8 cellular contexts compared by ENCODE assay signal in genomic region chr17:17041571-17042380, GRCh38. TPM values are rescaled to one million over a fixed set of nuclear protein-coding genes. Genes with fewer than 3 reads are reported as not detected.
A peak's percentile ranks its signal among the peaks of the same experiment; 100 is the strongest.
DNase-seq lines count a peak whose midpoint lies in the region; ATAC-seq, FAIRE-seq and TF ChIP-seq lines count a peak whose summit lies in the region.

No MANE protein-coding gene starts in this region.

- H3K4me3 Mint-ChIP-seq in Calu3 (ENCODE audit: low read depth, unreplicated experiment): peak overlapping the region; percentile 86

- no peak overlapping the region for H3K9ac ChIP-seq in HUES6 (ENCODE audit: low read length)
- H3K9ac ChIP-seq in NT2/D1 (ENCODE audit: insufficient read length, low read depth): peak overlapping the region; percentile 26
- peak overlapping the region; percentile 50 for H3K9ac ChIP-seq in endothelial cell of umbilical vein (replicated peaks; ENCODE audit: extremely low read depth, insufficient read depth, low read length)

- dilution Hi-C loops in endothelial cell of umbilical vein (cut with MboI; ENCODE audit: extremely low pct_ligation_motif_present, low sequenced_read_pairs): no loop called here

- H3K27me3 ChIP-seq in HUES6 (ENCODE audit: control insufficient read depth, insufficient read depth, low read length) (no peaks in the 10 kb centered on the region), NT2/D1 (ENCODE audit: insufficient read depth, insufficient read length) (peaks cover 10% of the 10 kb centered on the region), endothelial cell of umbilical vein (ENCODE audit: control insufficient read depth in 2 of 2, insufficient read depth in 2 of 2, low read length in 2 of 2) (no peaks in the 10 kb centered on the region)

- peak; percentile 89 for ATAC-seq in GM21515 (IDR thresholded peaks at IDR 0.05; ENCODE audit: unreplicated experiment)

- H3K79me2 ChIP-seq in endothelial cell of umbilical vein (ENCODE audit: control insufficient read depth, insufficient read depth, low read length): peaks cover 42% of the 10 kb centered on the region

- intact Hi-C loops in Calu3 (cut with micrococcal nuclease; ENCODE audit: unreplicated experiment) (no loop called here), endothelial cell of umbilical vein (cut with micrococcal nuclease) (loop anchor here (1.0 to 2.0 kb wide), 2 partner anchors 9 to 33 kb away; no protein-coding TSS in a partner anchor)

- no peaks in the 10 kb centered on the region for H3K9me3 Mint-ChIP-seq in Calu3 (ENCODE audit: low read depth, unreplicated experiment)

- POLR2A ChIA-PET in endothelial cell of umbilical vein (lab: Charles Lee): no interaction called here

- DNase-seq in Calu3 (peak; percentile 97), NT2/D1 (ENCODE audit: low read depth, low spot score) (peak; percentile 87), endothelial cell of umbilical vein (ENCODE audit: low read depth, low spot score) (peak; percentile 96), midbrain (lab: John Stamatoyannopoulos, UW) (peak; percentile 97)
- peak; percentile 96 for DNase-seq in activated CD8-positive, alpha-beta memory T cell treated with anti-CD3 and anti-CD28 coated beads, Interleukin-2, amount 50 U/mL, for 4 hours
- DNase-seq in stimulated activated CD8-positive, alpha-beta memory T cell treated with anti-CD3 and anti-CD28 coated beads, Interleukin-15, amount 100 ng/mL, for 4 hours (ENCODE audit: low read depth in 2 of 2): peak; percentile 93 to 95

- peak overlapping the region; percentile 97 for H2AFZ ChIP-seq in endothelial cell of umbilical vein (ENCODE audit: low read depth, low read length)

- H3K4me3 ChIP-seq in HUES6 (ENCODE audit: low read depth, low read length) (peak overlapping the region; percentile 78), NT2/D1 (ENCODE audit: insufficient read length, low read depth) (peak overlapping the region; percentile 26), endothelial cell of umbilical vein (replicated peaks in 1 of 3; ENCODE audit: insufficient read depth in 1 of 3, low read depth in 1 of 3, low read length in 3 of 3) (peak overlapping the region; percentile 24 to 63 (median 35))

- no peak for TF ChIP-seq POLR2A in endothelial cell of umbilical vein (IDR thresholded peaks at IDR 0.05; ENCODE audit: low read depth, low read length)

- TF ChIP-seq CTCF in Calu3 (IDR thresholded peaks at IDR 0.05; ENCODE audit: unreplicated experiment): no peak
- TF ChIP-seq CTCF in endothelial cell of umbilical vein (IDR thresholded peaks at IDR 0.05; ENCODE audit: extremely low read depth in 1 of 2, insufficient read depth in 1 of 2, low read depth in 1 of 2, low read length in 2 of 2): no peak

- peak overlapping the region; percentile 66 for H3K27ac Mint-ChIP-seq in Calu3 (ENCODE audit: unreplicated experiment)

- H3K4me1 ChIP-seq in HUES6 (ENCODE audit: control insufficient read depth, insufficient read depth, low read length) (peaks cover 31% of the 10 kb centered on the region), NT2/D1 (ENCODE audit: insufficient read depth, insufficient read length) (peaks cover 2% of the 10 kb centered on the region), endothelial cell of umbilical vein (ENCODE audit: control insufficient read depth, extremely low read depth, insufficient read depth, low read length) (peaks cover 28% of the 10 kb centered on the region)

- peak; percentile 91 for FAIRE-seq in endothelial cell of umbilical vein (lab: Jason Lieb, UNC)

- peak overlapping the region; percentile 69 for H3K4me2 ChIP-seq in endothelial cell of umbilical vein (ENCODE audit: insufficient read depth, low read length)

- no peaks in the 10 kb centered on the region for H3K36me3 ChIP-seq in HUES6 (ENCODE audit: control insufficient read depth, insufficient read depth, low read length)
- H3K36me3 ChIP-seq in NT2/D1 (ENCODE audit: insufficient read depth, insufficient read length, low read length): no peaks in the 10 kb centered on the region
- H3K36me3 ChIP-seq in endothelial cell of umbilical vein (ENCODE audit: control insufficient read depth in 2 of 2, extremely low read depth in 1 of 2, insufficient read depth in 2 of 2, low read length in 2 of 2): no peaks in the 10 kb centered on the region

- H3K27me3 Mint-ChIP-seq in Calu3 (ENCODE audit: unreplicated experiment): no peaks in the 10 kb centered on the region

- no peaks in the 10 kb centered on the region for H3K9me3 ChIP-seq in HUES6 (ENCODE audit: control insufficient read depth, insufficient read depth, low read depth, low read length)
- peaks cover 8% of the 10 kb centered on the region; the same call in 1 of the 2 replicates for H3K9me3 ChIP-seq in NT2/D1 (ENCODE audit: insufficient read depth, low read length)
- no peaks in the 10 kb centered on the region for H3K9me3 ChIP-seq in endothelial cell of umbilical vein (replicated peaks; ENCODE audit: control insufficient read depth, insufficient read depth, low read length)

- H3K27ac ChIP-seq in HUES6 (ENCODE audit: low read depth, low read length) (no peak overlapping the region), endothelial cell of umbilical vein (ENCODE audit: insufficient read depth, low read depth, low read length) (no peak overlapping the region)

- CTCF ChIA-PET in Calu3 (lab: Charles Lee) (interaction anchor here (0.6 to 1.4 kb wide), 4 partner anchors 10 to 44 kb away, joined by 3 to 7 read pairs (median 4); no protein-coding TSS in a partner anchor), endothelial cell of umbilical vein (lab: Charles Lee) (interaction anchor here (0.6 to 1.7 kb wide), 3 partner anchors 12 to 831 kb away, joined by 3 to 8 read pairs (median 4); no protein-coding TSS in a partner anchor)

- no peaks in the 10 kb centered on the region for H3K9me1 ChIP-seq in endothelial cell of umbilical vein (replicated peaks; ENCODE audit: control insufficient read depth, extremely low read depth, insufficient read depth, low read length)

- no peaks in the 10 kb centered on the region for H4K20me1 ChIP-seq in endothelial cell of umbilical vein (replicated peaks; ENCODE audit: control insufficient read depth, extremely low read depth, insufficient read depth, low read length)

- BruUV-seq in Calu3 (replicated peaks; lab: Mats Ljungman, UMichigan): TSS peak; percentile 13
- BruUV-seq in endothelial cell of umbilical vein (replicated peaks; lab: Mats Ljungman, UMichigan): no TSS peak

- peaks cover 54% of the 10 kb centered on the region for H3K36me3 Mint-ChIP-seq in Calu3 (ENCODE audit: insufficient read depth, unreplicated experiment)

- peaks cover 21% of the 10 kb centered on the region for H3K4me1 Mint-ChIP-seq in Calu3 (ENCODE audit: low read depth, unreplicated experiment)

TF ChIP-seq in endothelial cell of umbilical vein, 7 proteins besides CTCF, POLR2A, EP300 and RAD21:
- TF ChIP-seq FOS (IDR thresholded peaks at IDR 0.05; ENCODE audit: borderline replicate concordance, insufficient read depth, low read length) (no peak), MYC (IDR thresholded peaks at IDR 0.05; ENCODE audit: low read depth, low read length) (no peak), POLR2AphosphoS5 (IDR thresholded peaks at IDR 0.05; ENCODE audit: insufficient read depth, low read depth, low read length) (peak; percentile 33)
TF ChIP-seq in endothelial cell of umbilical vein: peak in this region for 1.

RNA-seq across cellular contexts. Expression of gene MPRIP, which starts 0.5 kb away (rescaled TPM):
- total RNA-seq in Calu3 (2022) (338 and 423 TPM in 2 replicates), endothelial cell of umbilical vein (246 and 262 TPM in 2 replicates)
- 94.6 and 102 TPM in 2 replicates for polyA plus RNA-seq in endothelial cell of umbilical vein
- 84.4 and 92.1 TPM in 2 replicates for polyA plus RNA-seq in endothelial cell of umbilical vein (2011; cell fraction: cytosol; rRNA removed)
- 160 and 171 TPM in 2 replicates for polyA plus RNA-seq in endothelial cell of umbilical vein (2011; cell fraction: nucleus; rRNA removed)
- polyA plus RNA-seq in endothelial cell of umbilical vein (2012): 165 and 190 TPM in 2 replicates
- 177 and 225 TPM in 2 replicates for polyA minus RNA-seq in endothelial cell of umbilical vein
- 72.5 TPM for polyA minus RNA-seq in endothelial cell of umbilical vein (2011; cell fraction: cytosol; rRNA and poly(A)+ RNA removed)
- 129 and 135 TPM in 2 replicates for polyA minus RNA-seq in endothelial cell of umbilical vein (2011; cell fraction: nucleus; rRNA and poly(A)+ RNA removed)

Comparison
In these comparisons a context has a peak if more than half of its experiments do, and no peak if none do; other contexts are left out.
1. H3K4me3 ChIP-seq: peak in every context shown above with its lines; median percentile 78 in HUES6; 35 in endothelial cell of umbilical vein; 26 in NT2/D1.